In the genomic region with DNA sequence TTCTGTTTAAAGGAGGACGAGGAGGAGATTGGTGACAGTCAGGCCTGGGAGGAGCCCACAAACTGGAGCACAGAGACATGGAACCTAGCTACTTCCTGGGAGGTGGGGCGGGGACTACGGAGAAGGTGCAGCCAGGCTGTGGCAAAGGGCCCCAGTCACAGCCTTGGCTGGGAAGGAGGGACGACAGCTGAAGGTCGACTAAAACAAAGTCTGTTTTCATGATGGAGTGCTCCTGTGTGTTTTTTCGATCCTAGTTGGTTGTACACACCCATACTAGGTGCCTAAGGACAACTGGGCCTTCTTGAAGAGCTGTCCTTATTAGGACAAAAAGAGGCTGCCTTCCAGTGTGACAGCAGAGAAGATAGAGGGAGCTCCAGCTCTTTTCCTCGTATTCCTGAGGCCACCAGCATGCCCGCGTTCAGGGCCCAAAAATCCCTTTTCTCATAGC, we compare ENCODE assay signal across 8 cellular contexts. TPM values are rescaled to one million over a fixed set of nuclear protein-coding genes. Genes with fewer than 3 reads are reported as not detected.
A peak's percentile ranks its signal among the peaks of the same experiment; 100 is the strongest.
DNase-seq lines count a peak whose midpoint lies in the region; ATAC-seq and TF ChIP-seq lines count a peak whose summit lies in the region.

No MANE protein-coding gene starts in this region.

- H4K20me1 ChIP-seq in smooth muscle cell (ENCODE audit: low read depth), result no peaks in the 10 kb centered on the region

- WGBS in smooth muscle cell (ENCODE audit: low lambda C conversion rate), result 61% methylated on average over 9 of the region's 9 CpGs

- no peak overlapping the region for H2AFZ ChIP-seq in smooth muscle cell (ENCODE audit: low read depth)

- peaks cover 5% of the 10 kb centered on the region for H3K79me2 ChIP-seq in smooth muscle cell (ENCODE audit: low read depth)

- in situ Hi-C loops in SK-MEL-5 (cut with HindIII; ENCODE audit: low pct_unique_long_range_greater_than_20kb, low sequenced_read_pairs), result no loop called here

- H3K4me3 ChIP-seq in fibroblast of villous mesenchyme (ENCODE audit: low read depth, low read length), result no peak overlapping the region
- H3K4me3 ChIP-seq in smooth muscle cell, result no peak overlapping the region

- no peaks in the 10 kb centered on the region for H3K27me3 ChIP-seq in smooth muscle cell (ENCODE audit: low read depth)

- H3K9ac ChIP-seq in smooth muscle cell (ENCODE audit: low read depth), result no peak overlapping the region

- no peaks in the 10 kb centered on the region for H3K9me3 ChIP-seq in smooth muscle cell (replicated peaks; ENCODE audit: low read depth)

- TF ChIP-seq CTCF in fibroblast of villous mesenchyme (IDR thresholded peaks at IDR 0.05; ENCODE audit: insufficient read depth, low read depth, low read length) (peak; percentile 65), smooth muscle cell (IDR thresholded peaks at IDR 0.05; ENCODE audit: borderline replicate concordance, insufficient read depth, poor library complexity, severe bottlenecking) (peak; percentile 19)

- peak overlapping the region; percentile 29 for H3K27ac ChIP-seq in smooth muscle cell (ENCODE audit: low read depth)

- no peaks in the 10 kb centered on the region for H3F3A ChIP-seq in smooth muscle cell (ENCODE audit: low read depth)

- ATAC-seq in GM21619 (IDR thresholded peaks at IDR 0.05; ENCODE audit: unreplicated experiment) (no peak), GM18519 (IDR thresholded peaks at IDR 0.05; ENCODE audit: low FRiP score, unreplicated experiment) (no peak), HG02981 (IDR thresholded peaks at IDR 0.05; ENCODE audit: unreplicated experiment) (no peak)

- peak overlapping the region; percentile 35 for H3K4me2 ChIP-seq in smooth muscle cell

- DNase-seq in NCI-H2196 (lab: John Stamatoyannopoulos, UW; ENCODE audit: unreplicated experiment) (peak; percentile 47), NCI-H2196 treated with DMSO at 0.1 percent for 48 hours (lab: John Stamatoyannopoulos, UW; ENCODE audit: unreplicated experiment) (no peak), SK-MEL-5 (ENCODE audit: low read depth, low spot score) (peak; percentile 55), fibroblast of villous mesenchyme (ENCODE audit: low read depth) (peak; percentile 65), smooth muscle cell (lab: John Stamatoyannopoulos, UW; ENCODE audit: unreplicated experiment) (no peak)

- H3K36me3 ChIP-seq in smooth muscle cell (ENCODE audit: low read depth), result no peaks in the 10 kb centered on the region

- peaks cover 15% of the 10 kb centered on the region for H3K4me1 ChIP-seq in smooth muscle cell (ENCODE audit: low read depth)

RNA-seq across cellular contexts. Expression of gene CCDC107, which starts 2.9 kb away (rescaled TPM):
- total RNA-seq in SK-MEL-5 (2014; rRNA removed; shearing (Covaris generic)), result 11.8 and 20.0 TPM in 2 replicates
- 15.4 and 16.2 TPM in 2 replicates for polyA plus RNA-seq in SK-MEL-5 (2015; cell fraction: cytosol; rRNA removed)
- 19.8 and 19.9 TPM in 2 replicates for polyA plus RNA-seq in SK-MEL-5 (2015; cell fraction: nucleus; rRNA removed)
- total RNA-seq in fibroblast of villous mesenchyme (18.1 and 18.7 TPM in 2 replicates), smooth muscle cell (9.8 and 19.6 TPM in 2 replicates)
- polyA plus RNA-seq in smooth muscle cell, result 35.5 and 37.1 TPM in 2 replicates

RNA-seq across cellular contexts. Expression of gene RMRP, which starts 3.2 kb away (rescaled TPM):
- 21,584 and 34,307 TPM in 2 replicates for total RNA-seq in SK-MEL-5 (2014; rRNA removed; shearing (Covaris generic))
- not detected in 2 replicates for polyA plus RNA-seq in SK-MEL-5 (2015; cell fraction: cytosol; rRNA removed)
- polyA plus RNA-seq in SK-MEL-5 (2015; cell fraction: nucleus; rRNA removed), result not detected in 2 replicates
- total RNA-seq in fibroblast of villous mesenchyme (103,191 and 163,599 TPM in 2 replicates), smooth muscle cell (10,156 and 21,067 TPM in 2 replicates)
- polyA plus RNA-seq in smooth muscle cell, result not detected in 2 replicates

RNA-seq across cellular contexts. Expression of gene ARHGEF39, which starts 4.0 kb away (rescaled TPM):
- total RNA-seq in SK-MEL-5 (2014; rRNA removed; shearing (Covaris generic)), result 4.8 and 5.9 TPM in 2 replicates
- polyA plus RNA-seq in SK-MEL-5 (2015; cell fraction: cytosol; rRNA removed), result 13.2 and 15.7 TPM in 2 replicates
- polyA plus RNA-seq in SK-MEL-5 (2015; cell fraction: nucleus; rRNA removed), result 84.0 and 113 TPM in 2 replicates
- total RNA-seq in fibroblast of villous mesenchyme (0.97 and 3.0 TPM in 2 replicates), smooth muscle cell (0.49 and 2.1 TPM in 2 replicates)
- 1.9 and 2.9 TPM in 2 replicates for polyA plus RNA-seq in smooth muscle cell

RNA-seq across cellular contexts. Expression of gene SIT1, which starts 10.3 kb away (rescaled TPM):
- not detected in 2 replicates for total RNA-seq in SK-MEL-5 (2014; rRNA removed; shearing (Covaris generic))
- not detected in 2 replicates for polyA plus RNA-seq in SK-MEL-5 (2015; cell fraction: cytosol; rRNA removed)
- polyA plus RNA-seq in SK-MEL-5 (2015; cell fraction: nucleus; rRNA removed), result not detected in 2 replicates
- total RNA-seq in fibroblast of villous mesenchyme (under 0.01 TPM in 1 of 2 replicates, not detected in the other), smooth muscle cell (not detected in 2 replicates)
- polyA plus RNA-seq in smooth muscle cell, result not detected in 2 replicates

RNA-seq across cellular contexts. Expression of gene CA9, which starts 12.7 kb away (rescaled TPM):
- total RNA-seq in SK-MEL-5 (2014; rRNA removed; shearing (Covaris generic)), result 0.29 TPM in 1 of 2 replicates, not detected in the other
- polyA plus RNA-seq in SK-MEL-5 (2015; cell fraction: cytosol; rRNA removed), result 0.18 and 0.19 TPM in 2 replicates
- not detected in 2 replicates for polyA plus RNA-seq in SK-MEL-5 (2015; cell fraction: nucleus; rRNA removed)
- total RNA-seq in fibroblast of villous mesenchyme (under 0.01 TPM in 1 of 2 replicates, not detected in the other), smooth muscle cell (1.7 and 4.6 TPM in 2 replicates)
- 5.9 TPM in 1 of 2 replicates, not detected in the other for polyA plus RNA-seq in smooth muscle cell

Comparison
In these comparisons a context has a peak if more than half of its experiments do, and no peak if none do; other contexts are left out.
1. DNase-seq: peak in NCI-H2196 (single experiment), SK-MEL-5 (single experiment) and fibroblast of villous mesenchyme (single experiment); none in NCI-H2196 treated with DMSO at 0.1 percent for 48 hours (single experiment) and smooth muscle cell (single experiment).